In genomic region chr9:133130721-133131244, GRCh38 we compare ENCODE assay signal across 8 cellular contexts.
DNase-seq lines count a peak whose midpoint lies in the region; ATAC-seq lines count a peak whose summit lies in the region.

No MANE protein-coding gene starts in this region.

- no peaks in the 10 kb centered on the region for H3K27me3 Mint-ChIP-seq in central memory CD8-positive, alpha-beta T cell

- H3K9me3 Mint-ChIP-seq in central memory CD8-positive, alpha-beta T cell, result no peaks in the 10 kb centered on the region

- peaks cover 75% of the 10 kb centered on the region for H3K36me3 Mint-ChIP-seq in central memory CD8-positive, alpha-beta T cell (ENCODE audit: insufficient read depth)

- H3K4me1 Mint-ChIP-seq in central memory CD8-positive, alpha-beta T cell, result peaks cover 85% of the 10 kb centered on the region

- peak overlapping the region; percentile 93 for H3K4me3 Mint-ChIP-seq in central memory CD8-positive, alpha-beta T cell

- peak; percentile 83 for DNase-seq in GM19238 (ENCODE audit: insufficient read length, low spot score)
- DNase-seq in T-helper 2 cell, result peak in 4 of 5 experiments; percentile 44 to 90 (median 70)
- peak in 1 of 2 donors; percentile 75 for DNase-seq in central memory CD8-positive, alpha-beta T cell (ENCODE audit: low spot score in 2 of 2)
- DNase-seq in stimulated activated naive CD4-positive, alpha-beta T cell (lab: John Stamatoyannopoulos, UW), result peak in 5 of 6 experiments; percentile 14 to 48 (median 20)
- DNase-seq in NCI-H2029 (lab: John Stamatoyannopoulos, UW), result no peak
- DNase-seq in NCI-H128 (lab: John Stamatoyannopoulos, UW; ENCODE audit: unreplicated experiment), result no peak

- H3K27ac Mint-ChIP-seq in central memory CD8-positive, alpha-beta T cell (ENCODE audit: low read depth), result peak overlapping the region; percentile 75

- ATAC-seq in central memory CD8-positive, alpha-beta T cell (replicated peaks; ENCODE audit: extremely low read depth, poor library complexity, severe bottlenecking), result peak; percentile 42
- ATAC-seq in HG03432 (IDR thresholded peaks at IDR 0.05; ENCODE audit: unreplicated experiment), result no peak
- ATAC-seq in GM19328 (IDR thresholded peaks at IDR 0.05; ENCODE audit: unreplicated experiment), result no peak

Comparison
In these comparisons a context has a peak if more than half of its experiments do, and no peak if none do; other contexts are left out.
1. DNase-seq: peak in GM19238 (single experiment), T-helper 2 cell (4 of 5) and stimulated activated naive CD4-positive, alpha-beta T cell (5 of 6); none in NCI-H2029 (single experiment) and NCI-H128 (single experiment).